ENCODE assay signal across 10 cellular contexts in the genomic region with DNA sequence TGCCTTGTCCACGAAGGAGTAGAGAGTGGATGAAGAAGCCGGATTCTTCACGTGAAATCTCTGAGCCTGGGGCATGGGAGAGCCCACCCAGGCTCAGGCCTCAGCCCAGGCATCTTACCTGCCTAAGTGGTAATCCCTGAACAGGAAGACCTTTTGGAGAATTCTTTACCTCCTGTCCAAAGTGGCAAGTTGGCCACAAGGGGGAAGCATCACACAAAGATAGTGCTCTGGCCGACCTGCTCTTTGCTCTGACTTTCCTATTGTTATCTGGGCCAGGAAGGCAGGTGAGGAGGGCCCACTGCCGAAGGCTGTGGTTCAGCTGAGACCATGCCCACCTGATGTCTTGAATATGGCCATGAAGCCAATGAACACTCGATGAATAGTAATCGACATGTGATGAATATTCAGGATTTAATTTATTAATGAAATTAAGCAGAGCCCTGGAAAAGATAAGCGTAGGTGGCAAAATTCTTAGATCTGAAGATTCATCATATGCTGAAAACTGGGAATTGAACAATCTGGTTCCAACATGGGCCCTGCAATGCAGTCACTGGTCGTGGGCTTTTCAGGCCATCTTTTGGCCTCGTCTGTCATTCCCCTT.
DNase-seq lines count a peak whose midpoint lies in the region; ATAC-seq and TF ChIP-seq lines count a peak whose summit lies in the region.
"Had no signal": no experiment of that assay in that cellular context is flagged by ENCODE, and none has a peak within 500 bp of the region (broad histone marks: within the 10 kb centered on the region; RNA-seq: fewer than 3 reads in every experiment).

No MANE protein-coding gene starts in this region.

- H3K9me3 Mint-ChIP-seq in Caco-2 (ENCODE audit: unreplicated experiment) (no peaks in the 10 kb centered on the region), endothelial cell (ENCODE audit: unreplicated experiment) (peaks cover 6% of the 10 kb centered on the region), mesothelial cell of epicardium (peaks cover 6% of the 10 kb centered on the region)
- H3K9me3 Mint-ChIP-seq: stimulated activated naive CD8-positive, alpha-beta T cell treated with anti-CD3 and anti-CD28 coated beads, Interleukin-15, Interleukin-2, amounts not matched to agents 100 ng/mL and 50 ng/mL, for 24 hours; T-helper 1 cell treated with Interleukin-12 subunit alpha and Interleukin-12 subunit beta and Interleukin-4 antibody, amounts not matched to agents 30 μg/mL and 1 μg/mL, for 36 hours had no signal

- no peaks in the 10 kb centered on the region for H3K27me3 ChIP-seq in Caco-2 (replicated peaks; ENCODE audit: control insufficient read depth, insufficient read depth, low read length)

- H3K36me3 Mint-ChIP-seq in Caco-2 (ENCODE audit: insufficient read depth, unreplicated experiment) (no peaks in the 10 kb centered on the region), endothelial cell (ENCODE audit: low read depth, unreplicated experiment) (peaks cover 12% of the 10 kb centered on the region), mesothelial cell of epicardium (no peaks in the 10 kb centered on the region)

- H3K27ac Mint-ChIP-seq in Caco-2 (ENCODE audit: unreplicated experiment) = no peak overlapping the region
- H3K27ac Mint-ChIP-seq in endothelial cell (ENCODE audit: unreplicated experiment) = no peak overlapping the region
- no peak overlapping the region for H3K27ac Mint-ChIP-seq in mesothelial cell of epicardium
- H3K27ac Mint-ChIP-seq: stimulated activated naive CD8-positive, alpha-beta T cell treated with anti-CD3 and anti-CD28 coated beads, Interleukin-15, Interleukin-2, amounts not matched to agents 100 ng/mL and 50 ng/mL, for 24 hours; T-helper 1 cell treated with Interleukin-12 subunit alpha and Interleukin-12 subunit beta and Interleukin-4 antibody, amounts not matched to agents 30 μg/mL and 1 μg/mL, for 36 hours had no signal

- DNase-seq in Caco-2 (peak; percentile 75 to 79), NCI-H345 (lab: John Stamatoyannopoulos, UW) (peak; percentile 73), endothelial cell (ENCODE audit: low spot score) (peak; percentile 77), mesothelial cell of epicardium (ENCODE audit: low spot score in 2 of 2, unreplicated experiment in 2 of 2) (peak; percentile 31 to 78)
- peak; percentile 21 to 26 for DNase-seq in activated CD4-positive, alpha-beta T cell treated with anti-CD3 and anti-CD28 coated beads, Interleukin-2, amount 50 U/mL, for 4 hours
- DNase-seq in stimulated activated naive CD8-positive, alpha-beta T cell treated with anti-CD3 and anti-CD28 coated beads, Interleukin-15, Interleukin-2, amounts not matched to agents 100 U/mL and 50 U/mL, for 24 hours = peak; percentile 56

- no TSS peak for BruUV-seq in Caco-2 (replicated peaks; lab: Mats Ljungman, UMichigan)

- H3K4me3 Mint-ChIP-seq in Caco-2 (ENCODE audit: unreplicated experiment) (no peak overlapping the region), endothelial cell (ENCODE audit: unreplicated experiment) (no peak overlapping the region), mesothelial cell of epicardium (no peak overlapping the region)
- H3K4me3 Mint-ChIP-seq: stimulated activated naive CD8-positive, alpha-beta T cell treated with anti-CD3 and anti-CD28 coated beads, Interleukin-15, Interleukin-2, amounts not matched to agents 100 ng/mL and 50 ng/mL, for 24 hours; T-helper 1 cell treated with Interleukin-12 subunit alpha and Interleukin-12 subunit beta and Interleukin-4 antibody, amounts not matched to agents 30 μg/mL and 1 μg/mL, for 36 hours had no signal

- ATAC-seq in GM19397 (IDR thresholded peaks at IDR 0.05; ENCODE audit: unreplicated experiment) (peak; percentile 67), HG03442 (IDR thresholded peaks at IDR 0.05; ENCODE audit: unreplicated experiment) (peak; percentile 91)
- peak; percentile 46 for ATAC-seq in stimulated activated naive CD8-positive, alpha-beta T cell treated with anti-CD3 and anti-CD28 coated beads, Interleukin-15, Interleukin-2, amounts not matched to agents 100 U/mL and 50 U/mL, for 24 hours

- H3K4me1 ChIP-seq in Caco-2 = no peaks in the 10 kb centered on the region

- CTCF ChIA-PET in Caco-2 (lab: Charles Lee) = no interaction called here

- no peaks in the 10 kb centered on the region for H3K4me1 Mint-ChIP-seq in Caco-2 (ENCODE audit: low read depth, unreplicated experiment)
- H3K4me1 Mint-ChIP-seq in endothelial cell (ENCODE audit: unreplicated experiment) = peaks cover 5% of the 10 kb centered on the region
- H3K4me1 Mint-ChIP-seq in mesothelial cell of epicardium = no peaks in the 10 kb centered on the region

- POLR2A ChIA-PET in Caco-2 (lab: Charles Lee) = no interaction called here

- H3K4me3 ChIP-seq in Caco-2 (ENCODE audit: low read depth, low read length) = no peak overlapping the region

- no peaks in the 10 kb centered on the region for H3K27me3 Mint-ChIP-seq in Caco-2 (ENCODE audit: insufficient read depth, unreplicated experiment)
- H3K27me3 Mint-ChIP-seq in endothelial cell (ENCODE audit: unreplicated experiment) = peaks cover 3% of the 10 kb centered on the region
- H3K27me3 Mint-ChIP-seq in mesothelial cell of epicardium (ENCODE audit: low read depth) = no peaks in the 10 kb centered on the region
- H3K27me3 Mint-ChIP-seq: stimulated activated naive CD8-positive, alpha-beta T cell treated with anti-CD3 and anti-CD28 coated beads, Interleukin-15, Interleukin-2, amounts not matched to agents 100 ng/mL and 50 ng/mL, for 24 hours had no signal

- H3K9me3 ChIP-seq in Caco-2 = no peaks in the 10 kb centered on the region

- H3K36me3 ChIP-seq in Caco-2 (ENCODE audit: control insufficient read depth, insufficient read depth, low read length) = no peaks in the 10 kb centered on the region

- intact Hi-C loops in Caco-2 (cut with micrococcal nuclease; ENCODE audit: unreplicated experiment) = loop anchor here (1.0 to 5.0 kb wide), 6 partner anchors 52 to 638 kb away; a partner anchor contains a TSS

- TF ChIP-seq CTCF in Caco-2 (IDR thresholded peaks at IDR 0.05; ENCODE audit: insufficient read depth in 1 of 2, low read depth in 1 of 2, low read length in 1 of 2, severe bottlenecking in 1 of 2, unreplicated experiment in 1 of 2) = peak; percentile 66 to 69
- peak; percentile 81 for TF ChIP-seq CTCF in endothelial cell (IDR thresholded peaks at IDR 0.05; ENCODE audit: unreplicated experiment)
- TF ChIP-seq CTCF in mesothelial cell of epicardium (IDR thresholded peaks at IDR 0.05; ENCODE audit: unreplicated experiment) = peak; percentile 79

Comparison
In these comparisons a context has a peak if more than half of its experiments do, and no peak if none do; other contexts are left out.
1. DNase-seq: peak in every context shown above with its lines; median percentile 77 in Caco-2; 77 in endothelial cell; 73 in NCI-H345; 56 in stimulated activated naive CD8-positive, alpha-beta T cell treated with anti-CD3 and anti-CD28 coated beads, Interleukin-15, Interleukin-2, amounts not matched to agents 100 U/mL and 50 U/mL, for 24 hours; 54 in mesothelial cell of epicardium; 24 in activated CD4-positive, alpha-beta T cell treated with anti-CD3 and anti-CD28 coated beads, Interleukin-2, amount 50 U/mL, for 4 hours.